17 cellular contexts compared by ENCODE assay signal in genomic region chr11:36791957-36792356, GRCh38.
DNase-seq lines count a peak whose midpoint lies in the region; ATAC-seq, FAIRE-seq and TF ChIP-seq lines count a peak whose summit lies in the region.
"Had no signal": no experiment of that assay in that cellular context is flagged by ENCODE, and none has a peak within 500 bp of the region (broad histone marks: within the 10 kb centered on the region; RNA-seq: fewer than 3 reads in every experiment).

No MANE protein-coding gene starts in this region.

- no peaks in the 10 kb centered on the region for H3K9me3 ChIP-seq in GM12878 (replicated peaks; ENCODE audit: control insufficient read depth, insufficient read depth, low read length)
- H3K9me3 ChIP-seq: Peyer's patch, SJSA1 had no signal

- POLR2A ChIA-PET in GM12878 (lab: Charles Lee) = no interaction called here

- SMC1A ChIA-PET in GM12878 (lab: Charles Lee; ENCODE audit: uncharacterized antibody, unreplicated experiment) = no interaction called here

- H3K27me3 ChIP-seq in GM12878 (replicated peaks in 1 of 2; ENCODE audit: control insufficient read depth in 2 of 2, insufficient read depth in 2 of 2, low read length in 1 of 2) = peaks cover 0 to 2% of the 10 kb centered on the region in 2 experiments; a peak in 1 of 4 replicates
- H3K27me3 ChIP-seq: Peyer's patch, SJSA1 had no signal

- RAD21 ChIA-PET in GM12878 (lab: Charles Lee; ENCODE audit: unreplicated experiment) = no interaction called here

- in situ Hi-C loops in GM12878 (cut with MboI) = no loop called here

- H3K4me3 ChIP-seq in GM12878 = no peak overlapping the region
- H3K4me3 ChIP-seq: Peyer's patch, SJSA1 had no signal

- H3K4me1 ChIP-seq in GM12878 (ENCODE audit: control insufficient read depth, insufficient read depth, low read length) = no peaks in the 10 kb centered on the region
- H3K4me1 ChIP-seq: Peyer's patch, SJSA1 had no signal

- TF ChIP-seq CTCF in GM12878 (IDR thresholded peaks at IDR 0.05 in 2 of 3, conservative IDR thresholded peaks at IDR 0.05 in 1 of 3; ENCODE audit: control insufficient read depth in 2 of 3, extremely low read depth in 1 of 3, insufficient read depth in 1 of 3, low read depth in 3 of 3, low read length in 3 of 3) = no peak

- TF ChIP-seq POLR2A in GM12878 (IDR thresholded peaks at IDR 0.05; ENCODE audit: low read depth, low read length) (no peak), H54 (IDR thresholded peaks at IDR 0.05; ENCODE audit: low read depth, low read length) (no peak)

- CTCF ChIA-PET in GM12878 (lab: Yijun Ruan, JAX) = no interaction called here

- WGBS in GM12878 (ENCODE audit: insufficient coverage, insufficient replicate concordance, low lambda C conversion rate, missing lambda C conversion rate) = 2% methylated on average over 2 of the region's 2 CpGs

- no peak overlapping the region for H3K9ac ChIP-seq in GM12878 (ENCODE audit: control insufficient read depth, insufficient read depth, low read length)

- H3K36me3 ChIP-seq in GM12878 (ENCODE audit: control insufficient read depth in 2 of 2, insufficient read depth in 2 of 2, low read length in 1 of 2) = no peaks in the 10 kb centered on the region
- H3K36me3 ChIP-seq: Peyer's patch, SJSA1 had no signal

- TF ChIP-seq EP300 in GM12878 (IDR thresholded peaks at IDR 0.05; ENCODE audit: borderline replicate concordance in 1 of 2, control insufficient read depth in 1 of 2, low read depth in 2 of 2, low read length in 2 of 2) = no peak

- H3K79me2 ChIP-seq in GM12878 (ENCODE audit: control insufficient read depth, insufficient read depth, low read length) = no peaks in the 10 kb centered on the region

- FAIRE-seq in GM12878 (lab: Jason Lieb, UNC) = no peak
- FAIRE-seq in H54 (lab: Jason Lieb, UNC) = no peak

- H4K20me1 ChIP-seq in GM12878 (ENCODE audit: control insufficient read depth, insufficient read depth) = no peaks in the 10 kb centered on the region

- BruUV-seq in GM12878 (replicated peaks; lab: Mats Ljungman, UMichigan) = no TSS peak

- no peak for TF ChIP-seq RAD21 in GM12878 (IDR thresholded peaks at IDR 0.05; ENCODE audit: insufficient read depth, low read depth, low read length)

- peak; percentile 66 for ATAC-seq in GM18499 (IDR thresholded peaks at IDR 0.05; ENCODE audit: insufficient read depth, unreplicated experiment)
- peak; percentile 69 for ATAC-seq in GM21529 (IDR thresholded peaks at IDR 0.05; ENCODE audit: unreplicated experiment)
- ATAC-seq in HG03432 (IDR thresholded peaks at IDR 0.05; ENCODE audit: unreplicated experiment) = peak; percentile 59
- ATAC-seq in GM12878 = no peak; the same call in 1 of the 3 replicates
- ATAC-seq in GM19467 (IDR thresholded peaks at IDR 0.05; ENCODE audit: unreplicated experiment) = no peak
- ATAC-seq in GM21367 (IDR thresholded peaks at IDR 0.05; ENCODE audit: unreplicated experiment) = no peak
- no peak for ATAC-seq in GM18873 (IDR thresholded peaks at IDR 0.05; ENCODE audit: low FRiP score, unreplicated experiment)

- DNase-seq in GM12878 (ENCODE audit: low read depth, low spot score) = no peak
- DNase-seq in H54 (ENCODE audit: insufficient read length, low spot score) = no peak
- DNase-seq: COR-L47, DMS 273 treated with DMSO at 0.1 percent for 48 hours, DND-41, HCEC 1CT, KG1, NCI-H1092 treated with DMSO at 0.1 percent for 48 hours, NCI-H2081 treated with DMSO at 0.1 percent for 48 hours, Peyer's patch had no signal

- no peak overlapping the region for H3K4me2 ChIP-seq in GM12878 (ENCODE audit: control insufficient read depth, insufficient read depth)

- H2AFZ ChIP-seq in GM12878 (ENCODE audit: control insufficient read depth, low read depth, low read length) = no peak overlapping the region

- no peak overlapping the region for H3K27ac ChIP-seq in GM12878 (ENCODE audit: control insufficient read depth, insufficient read depth)
- H3K27ac ChIP-seq: Peyer's patch, SJSA1 had no signal

- intact Hi-C loops in GM12878 (cut with micrococcal nuclease; ENCODE audit: unreplicated experiment) = no loop called here

TF ChIP-seq in GM12878, 131 proteins besides CTCF, POLR2A, EP300 and RAD21:
- TF ChIP-seq CHD2 (IDR thresholded peaks at IDR 0.05; ENCODE audit: borderline replicate concordance, low read depth, low read length) = no peak
- TF ChIP-seq JUNB (IDR thresholded peaks at IDR 0.05) = 0 out of 2 replicates have a peak, but pooled peaks have one; percentile 11

Comparison
In these comparisons a context has a peak if more than half of its experiments do, and no peak if none do; other contexts are left out.
1. ATAC-seq: peak in GM18499 (single experiment), GM21529 (single experiment) and HG03432 (single experiment); none in GM12878 (single experiment), GM19467 (single experiment), GM21367 (single experiment) and GM18873 (single experiment).